In the genomic region with DNA sequence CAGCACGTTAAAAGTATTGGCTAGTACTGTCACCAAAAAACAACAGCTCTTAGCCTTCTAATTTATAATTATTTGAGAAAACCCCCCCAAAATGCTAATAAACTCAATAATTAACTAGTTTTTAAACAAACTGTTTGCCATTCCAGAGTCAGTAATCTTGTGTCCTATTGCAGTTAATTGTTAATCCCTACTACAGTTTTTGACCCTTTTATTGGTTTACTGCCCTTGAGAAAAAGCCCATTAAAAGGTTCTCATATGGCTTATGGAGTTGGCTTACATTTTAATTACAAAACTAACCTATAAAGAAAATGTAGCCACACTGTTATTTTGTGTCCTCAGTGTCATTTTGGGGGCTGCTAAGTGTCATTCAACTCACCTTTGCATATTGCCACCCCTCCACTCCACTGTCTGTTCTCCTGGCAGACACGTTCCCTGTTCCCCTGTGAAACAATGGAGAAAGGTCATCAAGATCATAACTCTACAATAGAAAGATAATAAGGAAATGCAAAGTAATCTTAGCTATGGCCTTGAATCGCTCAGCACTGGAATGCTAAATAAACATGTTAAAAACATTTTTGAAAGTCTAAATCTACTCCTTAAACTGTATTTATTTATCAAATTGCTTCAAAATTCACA, we compare ENCODE assay signal across 31 cellular contexts. TPM values are rescaled to one million over a fixed set of nuclear protein-coding genes. Genes with fewer than 3 reads are reported as not detected.
"Had no signal": no experiment of that assay in that cellular context is flagged by ENCODE, and none has a peak within 500 bp of the region (broad histone marks: within the 10 kb centered on the region; RNA-seq: fewer than 3 reads in every experiment).

No MANE protein-coding gene starts in this region.

- H3K27me3 ChIP-seq: Peyer's patch, SJCRH30 had no signal

- H3K4me3 ChIP-seq: Peyer's patch, SJCRH30 had no signal

- H3K9me3 ChIP-seq: Peyer's patch, SJCRH30, SK-N-SH had no signal

- H3K4me1 ChIP-seq: Peyer's patch, SJCRH30 had no signal

- H3K4me2 ChIP-seq: SK-N-SH had no signal

- H3K9ac ChIP-seq: SK-N-SH had no signal

- H3K27ac ChIP-seq: Peyer's patch, RWPE1, SJCRH30, WERI-Rb-1 had no signal

- H3K36me3 ChIP-seq: Peyer's patch, SJCRH30, WERI-Rb-1 had no signal

- H3K9me2 ChIP-seq: SK-N-SH had no signal

- DNase-seq: activated CD4-positive, alpha-beta memory T cell treated with anti-CD3 and anti-CD28 coated beads, Interleukin-2, amount 10 ng/mL, durations not matched to agents 7 days and 5 days; activated CD4-positive, alpha-beta T cell treated with anti-CD3 and anti-CD28 coated beads for 36 hours; activated CD4-positive, alpha-beta T cell treated with anti-CD3 and anti-CD28 coated beads, Interleukin-2, amount 50 U/mL, for 1 hour; activated gamma-delta T cell; activated naive CD4-positive, alpha-beta T cell treated with anti-CD3 and anti-CD28 coated beads for 36 hours; activated T-cell treated with anti-CD3 and anti-CD28 coated beads for 4 hours; activated T-cell treated with anti-CD3 and anti-CD28 coated beads, Interleukin-2, amount 50 U/mL, for 48 hours; amygdala; Kasumi-1; KBM-7; NCI-H1048; NCI-H146; NCI-H187 treated with DMSO at 0.1 percent for 48 hours; NCI-H2171; NCI-H226; NCI-H526; NCI-H774; NK-92 treated with Interleukin-12 subunit alpha and Interleukin-12 subunit beta, amount 100 ng/mL, for 24 hours; OCI-M1; Peyer's patch; Right ventricle myocardium superior; SJCRH30; SK-N-SH; T-helper 1 cell; WERI-Rb-1 had no signal

- ATAC-seq: activated CD4-positive, alpha-beta T cell treated with anti-CD3 and anti-CD28 coated beads for 36 hours; activated T-helper 17 cell treated with anti-CD3 and anti-CD28 coated beads, Interleukin-2, amount 50 U/mL, for 72 hours had no signal

RNA-seq across cellular contexts. Expression of gene TXNDC8, which starts 51.6 kb away (rescaled TPM):
- total RNA-seq: activated CD4-positive, alpha-beta memory T cell treated with anti-CD3 and anti-CD28 coated beads, Interleukin-2, amount 10 ng/mL, durations not matched to agents 7 days and 5 days; activated CD4-positive, alpha-beta T cell treated with anti-CD3 and anti-CD28 coated beads for 36 hours; activated CD8-positive, alpha-beta memory T cell treated with anti-CD3 and anti-CD28 coated beads for 36 hours; activated naive CD4-positive, alpha-beta T cell treated with anti-CD3 and anti-CD28 coated beads for 36 hours; activated T-helper 17 cell treated with anti-CD3 and anti-CD28 coated beads, Interleukin-2, amount 50 U/mL, for 72 hours; astrocyte; NCI-H460; Peyer's patch; Right ventricle myocardium superior; SJCRH30; T-helper 2 cell treated with Interferon-gamma antibody and Interleukin-4, amounts not matched to agents 100 ng/mL and 5 ng/mL, for 36 hours had no signal
- polyA plus RNA-seq: SK-N-SH had no signal
